20 cellular contexts compared by ENCODE assay signal in the genomic region with DNA sequence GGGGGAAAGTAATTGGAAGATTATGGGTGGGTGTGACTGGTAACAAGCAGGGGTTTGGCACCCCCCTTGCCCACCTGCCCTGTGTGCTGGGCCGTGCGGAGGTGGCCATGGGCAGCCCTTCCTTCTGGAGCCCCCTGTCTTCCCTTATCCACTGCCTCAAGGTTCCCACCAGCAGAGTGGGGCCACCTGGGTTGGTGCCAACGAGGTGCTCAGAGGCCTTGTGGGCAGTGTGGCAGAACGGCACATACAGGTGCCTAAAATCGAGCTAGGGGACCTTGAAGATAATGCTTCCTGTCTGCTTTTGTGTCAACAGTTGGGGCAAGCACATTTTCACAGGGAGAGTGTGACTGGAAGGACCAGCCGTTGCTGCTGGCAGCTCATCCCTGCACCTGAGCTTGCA.
DNase-seq lines count a peak whose midpoint lies in the region; ATAC-seq lines count a peak whose summit lies in the region.
"Had no signal": no experiment of that assay in that cellular context is flagged by ENCODE, and none has a peak within 500 bp of the region (broad histone marks: within the 10 kb centered on the region; RNA-seq: fewer than 3 reads in every experiment).

No MANE protein-coding gene starts in this region.

- no peak overlapping the region for H2BK15ac ChIP-seq in neuronal stem cell (ENCODE audit: low read length)

- no peak overlapping the region for H3K4ac ChIP-seq in neuronal stem cell (ENCODE audit: low read length)

- no peaks in the 10 kb centered on the region for H3K79me1 ChIP-seq in neuronal stem cell (ENCODE audit: low read depth, low read length)

- H3K27ac ChIP-seq in neuronal stem cell (replicated peaks; ENCODE audit: low read length) = no peak overlapping the region
- H3K27ac ChIP-seq: 22Rv1, A549 had no signal

- H2BK120ac ChIP-seq in neuronal stem cell (ENCODE audit: low read depth, low read length) = no peak overlapping the region

- peak overlapping the region; percentile 88 for H2AK5ac ChIP-seq in neuronal stem cell (ENCODE audit: low read depth, low read length)

- peaks cover 0 to 3% (median 0%) of the 10 kb centered on the region in 3 experiments for H3K27me3 ChIP-seq in neuronal stem cell (ENCODE audit: control insufficient read depth in 3 of 3, insufficient read depth in 3 of 3, low read depth in 1 of 3, low read length in 3 of 3)

- H3K9ac ChIP-seq in neuronal stem cell (ENCODE audit: low read depth, low read length, poor library complexity) = no peak overlapping the region

- no peaks in the 10 kb centered on the region for H3K4me1 Mint-ChIP-seq in activated CD4-positive, alpha-beta memory T cell treated with anti-CD3 and anti-CD28 coated beads, Interleukin-2, amount 10 ng/mL, durations not matched to agents 7 days and 5 days
- no peaks in the 10 kb centered on the region for H3K4me1 Mint-ChIP-seq in activated CD4-positive, alpha-beta memory T cell treated with anti-CD3 and anti-CD28 coated beads for 36 hours (ENCODE audit: low read depth)
- H3K4me1 Mint-ChIP-seq in activated T-helper 2 cell treated with anti-CD3 and anti-CD28 coated beads, Interferon-gamma antibody, Interleukin-2, Interleukin-4, amounts not matched to agents 10 μg/mL and 5 μg/mL and 100 μg/mL, durations not matched to agents 14 hours and 24 hours and 36 hours (ENCODE audit: low read depth) = peaks cover 1% of the 10 kb centered on the region
- H3K4me1 Mint-ChIP-seq: CD4-positive, CD25-positive, alpha-beta regulatory T cell; CD8-positive, alpha-beta memory T cell; IgD-negative memory B cell had no signal

- no CpG with 5 or more reads among the region's 6 CpGs for WGBS in neuronal stem cell (ENCODE audit: extremely low coverage in 2 of 2, insufficient read length in 2 of 2, insufficient replicate concordance in 1 of 2), 2 donors

- no peak overlapping the region for H2BK12ac ChIP-seq in neuronal stem cell (ENCODE audit: low read length)

- intact Hi-C loops in activated CD4-positive, alpha-beta memory T cell treated with anti-CD3 and anti-CD28 coated beads for 36 hours (cut with micrococcal nuclease) = no loop called here
- intact Hi-C loops in activated T-helper 2 cell treated with anti-CD3 and anti-CD28 coated beads, Interferon-gamma antibody, Interleukin-2, Interleukin-4, amounts not matched to agents 10 μg/mL and 5 μg/mL and 100 μg/mL, durations not matched to agents 14 hours and 24 hours and 36 hours (cut with micrococcal nuclease) = no loop called here

- H3K27me3 Mint-ChIP-seq in activated CD4-positive, alpha-beta memory T cell treated with anti-CD3 and anti-CD28 coated beads, Interleukin-2, amount 10 ng/mL, durations not matched to agents 7 days and 5 days = peaks cover 10% of the 10 kb centered on the region
- H3K27me3 Mint-ChIP-seq in activated CD4-positive, alpha-beta memory T cell treated with anti-CD3 and anti-CD28 coated beads for 36 hours = no peaks in the 10 kb centered on the region
- H3K27me3 Mint-ChIP-seq in activated T-helper 2 cell treated with anti-CD3 and anti-CD28 coated beads, Interferon-gamma antibody, Interleukin-2, Interleukin-4, amounts not matched to agents 10 μg/mL and 5 μg/mL and 100 μg/mL, durations not matched to agents 14 hours and 24 hours and 36 hours (ENCODE audit: low read depth) = no peaks in the 10 kb centered on the region
- H3K27me3 Mint-ChIP-seq: IgD-negative memory B cell had no signal

- H4K8ac ChIP-seq in neuronal stem cell (ENCODE audit: low read depth, low read length) = no peak overlapping the region

- H4K91ac ChIP-seq in neuronal stem cell (ENCODE audit: low read depth, low read length, poor library complexity) = no peak overlapping the region

- no peaks in the 10 kb centered on the region for H3K36me3 ChIP-seq in neuronal stem cell (replicated peaks in 1 of 2; ENCODE audit: control insufficient read depth in 2 of 2, insufficient read depth in 2 of 2, low read length in 2 of 2)

- H3K18ac ChIP-seq in neuronal stem cell (ENCODE audit: low read length) = peak overlapping the region; percentile 71

- no peak overlapping the region for H3K14ac ChIP-seq in neuronal stem cell (ENCODE audit: low read length)

- DNase-seq in activated CD4-positive, alpha-beta memory T cell treated with anti-CD3 and anti-CD28 coated beads, Interleukin-2, amount 10 ng/mL, durations not matched to agents 7 days and 5 days = peak; percentile 1
- DNase-seq in activated CD4-positive, alpha-beta memory T cell treated with anti-CD3 and anti-CD28 coated beads for 36 hours = no peak
- DNase-seq in D341Med (ENCODE audit: low spot score) (peak; percentile 12), neuronal stem cell (ENCODE audit: low spot score) (no peak), AG08395 (ENCODE audit: low spot score) (no peak)
- DNase-seq in activated T-helper 2 cell treated with anti-CD3 and anti-CD28 coated beads, Interferon-gamma antibody, Interleukin-2, Interleukin-4, amounts not matched to agents 10 μg/mL and 5 μg/mL and 100 μg/mL, durations not matched to agents 14 hours and 24 hours and 36 hours (ENCODE audit: low spot score) = peak; percentile 7
- DNase-seq: C1 segment of cervical spinal cord; CD4-positive, CD25-positive, alpha-beta regulatory T cell; CD8-positive, alpha-beta memory T cell; COR-L47; GOT3; H7; HFFc6 had no signal

- CTCF ChIA-PET in activated CD4-positive, alpha-beta memory T cell treated with anti-CD3 and anti-CD28 coated beads, Interleukin-2, amount 10 ng/mL, durations not matched to agents 7 days and 5 days (lab: Charles Lee) = no interaction called here
- CTCF ChIA-PET in activated CD4-positive, alpha-beta memory T cell treated with anti-CD3 and anti-CD28 coated beads for 36 hours (lab: Charles Lee) = no interaction called here

- H3K36me3 Mint-ChIP-seq in activated CD4-positive, alpha-beta memory T cell treated with anti-CD3 and anti-CD28 coated beads, Interleukin-2, amount 10 ng/mL, durations not matched to agents 7 days and 5 days (ENCODE audit: low read depth) = no peaks in the 10 kb centered on the region
- no peaks in the 10 kb centered on the region for H3K36me3 Mint-ChIP-seq in activated CD4-positive, alpha-beta memory T cell treated with anti-CD3 and anti-CD28 coated beads for 36 hours
- H3K36me3 Mint-ChIP-seq in activated T-helper 2 cell treated with anti-CD3 and anti-CD28 coated beads, Interferon-gamma antibody, Interleukin-2, Interleukin-4, amounts not matched to agents 10 μg/mL and 5 μg/mL and 100 μg/mL, durations not matched to agents 14 hours and 24 hours and 36 hours (ENCODE audit: low read depth) = no peaks in the 10 kb centered on the region
- H3K36me3 Mint-ChIP-seq: CD4-positive, CD25-positive, alpha-beta regulatory T cell; CD8-positive, alpha-beta memory T cell; IgD-negative memory B cell had no signal

- H3K27ac Mint-ChIP-seq in activated CD4-positive, alpha-beta memory T cell treated with anti-CD3 and anti-CD28 coated beads, Interleukin-2, amount 10 ng/mL, durations not matched to agents 7 days and 5 days = no peak overlapping the region
- H3K27ac Mint-ChIP-seq in activated CD4-positive, alpha-beta memory T cell treated with anti-CD3 and anti-CD28 coated beads for 36 hours = no peak overlapping the region
- no peak overlapping the region for H3K27ac Mint-ChIP-seq in activated T-helper 2 cell treated with anti-CD3 and anti-CD28 coated beads, Interferon-gamma antibody, Interleukin-2, Interleukin-4, amounts not matched to agents 10 μg/mL and 5 μg/mL and 100 μg/mL, durations not matched to agents 14 hours and 24 hours and 36 hours
- H3K27ac Mint-ChIP-seq: CD4-positive, CD25-positive, alpha-beta regulatory T cell; CD8-positive, alpha-beta memory T cell; HFFc6; IgD-negative memory B cell had no signal

- H2BK5ac ChIP-seq in neuronal stem cell (ENCODE audit: low read length) = no peak overlapping the region

- ATAC-seq in HG03025 (IDR thresholded peaks at IDR 0.05; ENCODE audit: low FRiP score, unreplicated experiment) (no peak), HG02981 (IDR thresholded peaks at IDR 0.05; ENCODE audit: unreplicated experiment) (no peak)
- ATAC-seq: A549, HCT116, HepG2 had no signal

- H3K4me3 Mint-ChIP-seq in activated CD4-positive, alpha-beta memory T cell treated with anti-CD3 and anti-CD28 coated beads, Interleukin-2, amount 10 ng/mL, durations not matched to agents 7 days and 5 days = no peak overlapping the region
- H3K4me3 Mint-ChIP-seq in activated CD4-positive, alpha-beta memory T cell treated with anti-CD3 and anti-CD28 coated beads for 36 hours = no peak overlapping the region
- H3K4me3 Mint-ChIP-seq in activated T-helper 2 cell treated with anti-CD3 and anti-CD28 coated beads, Interferon-gamma antibody, Interleukin-2, Interleukin-4, amounts not matched to agents 10 μg/mL and 5 μg/mL and 100 μg/mL, durations not matched to agents 14 hours and 24 hours and 36 hours (ENCODE audit: low read depth) = no peak overlapping the region
- H3K4me3 Mint-ChIP-seq: CD4-positive, CD25-positive, alpha-beta regulatory T cell; CD8-positive, alpha-beta memory T cell; HFFc6; IgD-negative memory B cell had no signal

- no peak overlapping the region for H3K4me2 ChIP-seq in neuronal stem cell (ENCODE audit: insufficient read depth, low read length, poor library complexity, severe bottlenecking)
- H3K4me2 ChIP-seq: A549 had no signal

- H3K23ac ChIP-seq in neuronal stem cell (ENCODE audit: low read depth, low read length, poor library complexity) = no peak overlapping the region

- H2AFZ ChIP-seq in neuronal stem cell (ENCODE audit: low read length) = no peak overlapping the region

- H3K9me3 Mint-ChIP-seq in activated CD4-positive, alpha-beta memory T cell treated with anti-CD3 and anti-CD28 coated beads, Interleukin-2, amount 10 ng/mL, durations not matched to agents 7 days and 5 days = no peaks in the 10 kb centered on the region
- H3K9me3 Mint-ChIP-seq in activated CD4-positive, alpha-beta memory T cell treated with anti-CD3 and anti-CD28 coated beads for 36 hours = no peaks in the 10 kb centered on the region
- no peaks in the 10 kb centered on the region for H3K9me3 Mint-ChIP-seq in activated T-helper 2 cell treated with anti-CD3 and anti-CD28 coated beads, Interferon-gamma antibody, Interleukin-2, Interleukin-4, amounts not matched to agents 10 μg/mL and 5 μg/mL and 100 μg/mL, durations not matched to agents 14 hours and 24 hours and 36 hours
- H3K9me3 Mint-ChIP-seq: CD8-positive, alpha-beta memory T cell; HFFc6 had no signal

- POLR2A ChIA-PET in activated CD4-positive, alpha-beta memory T cell treated with anti-CD3 and anti-CD28 coated beads, Interleukin-2, amount 10 ng/mL, durations not matched to agents 7 days and 5 days (lab: Charles Lee) = no interaction called here
- POLR2A ChIA-PET in activated CD4-positive, alpha-beta memory T cell treated with anti-CD3 and anti-CD28 coated beads for 36 hours (lab: Charles Lee) = no interaction called here

- no peak overlapping the region for H3K4me3 ChIP-seq in neuronal stem cell (ENCODE audit: low read length in 2 of 2)
- H3K4me3 ChIP-seq: A549 had no signal

- no peaks in the 10 kb centered on the region for H3K9me3 ChIP-seq in neuronal stem cell (replicated peaks in 1 of 2; ENCODE audit: control insufficient read depth in 2 of 2, insufficient read depth in 1 of 2, low read depth in 1 of 2, low read length in 2 of 2)
- H3K9me3 ChIP-seq: A549 had no signal

- H3K4me1 ChIP-seq in neuronal stem cell (ENCODE audit: control insufficient read depth in 2 of 2, insufficient read depth in 1 of 2, low read depth in 1 of 2, low read length in 2 of 2) = peaks cover 0 to 6% of the 10 kb centered on the region in 2 donors
- H3K4me1 ChIP-seq: A549 had no signal

Comparison
In these comparisons a context has a peak if more than half of its experiments do, and no peak if none do; other contexts are left out.
1. DNase-seq: peak in activated CD4-positive, alpha-beta memory T cell treated with anti-CD3 and anti-CD28 coated beads, Interleukin-2, amount 10 ng/mL, durations not matched to agents 7 days and 5 days (single experiment), D341Med (single experiment) and activated T-helper 2 cell treated with anti-CD3 and anti-CD28 coated beads, Interferon-gamma antibody, Interleukin-2, Interleukin-4, amounts not matched to agents 10 μg/mL and 5 μg/mL and 100 μg/mL, durations not matched to agents 14 hours and 24 hours and 36 hours (single experiment); none in activated CD4-positive, alpha-beta memory T cell treated with anti-CD3 and anti-CD28 coated beads for 36 hours (single experiment), neuronal stem cell (single experiment) and AG08395 (single experiment).